9 cellular contexts compared by ENCODE assay signal in the genomic region with DNA sequence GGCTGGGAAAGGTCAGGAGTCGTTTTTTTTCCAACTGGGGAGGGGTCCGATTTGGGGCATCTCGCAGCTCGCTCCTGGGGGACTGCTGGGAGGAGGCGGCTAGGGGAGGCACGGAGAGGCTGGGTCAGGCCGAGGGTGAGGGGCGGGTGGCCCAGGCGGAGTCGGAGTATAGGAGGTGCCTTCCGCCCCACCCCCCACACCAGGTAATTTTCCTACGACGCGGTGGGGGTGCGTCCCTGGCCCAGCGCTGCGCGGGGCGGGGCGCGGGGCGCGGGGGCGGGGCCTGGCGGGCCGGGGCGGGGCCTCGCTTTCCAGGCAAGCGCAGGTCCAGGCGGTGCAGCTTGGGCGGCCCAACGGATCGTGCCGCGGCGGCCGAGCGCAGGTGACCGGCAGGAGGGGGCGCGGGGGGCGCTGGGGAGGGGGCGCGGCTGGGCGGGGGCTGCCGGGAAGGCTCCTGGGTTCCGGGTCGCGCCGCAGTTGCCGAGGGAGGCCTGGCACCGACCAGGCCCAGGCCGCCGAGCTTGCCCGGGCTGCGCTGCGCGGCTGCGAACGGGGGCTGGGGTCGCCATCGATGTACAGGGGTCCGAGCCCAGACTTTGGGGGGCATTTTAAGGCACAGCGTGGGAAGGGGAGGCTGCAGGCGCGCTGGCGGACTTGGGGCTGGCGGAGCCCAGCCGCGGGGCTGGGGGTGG. TPM values are rescaled to one million over a fixed set of nuclear protein-coding genes. Genes with fewer than 3 reads are reported as not detected.
DNase-seq lines count a peak whose midpoint lies in the region; ATAC-seq, FAIRE-seq and TF ChIP-seq lines count a peak whose summit lies in the region.
"Had no signal": no experiment of that assay in that cellular context is flagged by ENCODE, and none has a peak within 500 bp of the region (broad histone marks: within the 10 kb centered on the region; RNA-seq: fewer than 3 reads in every experiment).

A gene with protein sequence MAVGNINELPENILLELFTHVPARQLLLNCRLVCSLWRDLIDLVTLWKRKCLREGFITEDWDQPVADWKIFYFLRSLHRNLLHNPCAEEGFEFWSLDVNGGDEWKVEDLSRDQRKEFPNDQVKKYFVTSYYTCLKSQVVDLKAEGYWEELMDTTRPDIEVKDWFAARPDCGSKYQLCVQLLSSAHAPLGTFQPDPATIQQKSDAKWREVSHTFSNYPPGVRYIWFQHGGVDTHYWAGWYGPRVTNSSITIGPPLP (plus strand): TSS at position 307 of the 692 bp plus-strand sequence. CDS start 959 bp downstream, outside the sequence.

- H3K36me3 ChIP-seq in HEK293 (ENCODE audit: control insufficient read depth in 2 of 2, insufficient read depth in 1 of 2, low read length in 2 of 2): peaks cover 8 to 39% of the 10 kb centered on the region in 2 experiments; a peak in 2 of 3 replicates
- no peaks in the 10 kb centered on the region for H3K36me3 ChIP-seq in Peyer's patch
- H3K36me3 ChIP-seq in pancreas: no peaks in the 10 kb centered on the region

- no peaks in the 10 kb centered on the region for H3K9me3 ChIP-seq in HEK293 (ENCODE audit: control insufficient read depth, insufficient read depth, low read depth, low read length)
- H3K9me3 ChIP-seq in Peyer's patch: no peaks in the 10 kb centered on the region
- no peaks in the 10 kb centered on the region for H3K9me3 ChIP-seq in pancreas

- POLR2A ChIA-PET in HEK293 (lab: Yijun Ruan, JAX): interaction anchor here (0.6 to 1.5 kb wide), 4 partner anchors 9 to 352 kb away, joined by 3 to 13 read pairs (median 4); a partner anchor contains a TSS

- no peak for TF ChIP-seq POLR2A in Peyer's patch (IDR thresholded peaks at IDR 0.05)

- intact Hi-C loops in activated naive CD4-positive, alpha-beta T cell treated with anti-CD3 and anti-CD28 coated beads for 36 hours (cut with micrococcal nuclease): loop anchor here (1.0 to 5.0 kb wide), 5 partner anchors 10 to 253 kb away; a partner anchor contains a TSS
- intact Hi-C loops in head of caudate nucleus (cut with DNase I): loop anchor here (5.0 to 10.0 kb wide), 2 partner anchors 63 to 150 kb away; a partner anchor contains a TSS
- intact Hi-C loops in pancreas (cut with DNase I): loop anchor here in 2 of 3 donors (5.0 to 10.0 kb wide), 2 partner anchors 63 to 70 kb away; no protein-coding TSS in a partner anchor

- ATAC-seq in pancreas: peak; percentile 45 to 74 (median 62)

- H3K4me1 Mint-ChIP-seq in activated naive CD4-positive, alpha-beta T cell treated with anti-CD3 and anti-CD28 coated beads for 36 hours (ENCODE audit: low read depth): peaks cover 24% of the 10 kb centered on the region

- no peak within 1 kb of the TSS for H3K27ac Mint-ChIP-seq in activated naive CD4-positive, alpha-beta T cell treated with anti-CD3 and anti-CD28 coated beads for 36 hours

- 0 to 1% methylated on average over 35 to 70 of the region's 70 CpGs for WGBS in pancreas, 2 donors

- TF ChIP-seq CTCF in HEK293 (tag by site-specific recombination; IDR thresholded peaks at IDR 0.05) (no peak), Peyer's patch (IDR thresholded peaks at IDR 0.05) (no peak), pancreas (IDR thresholded peaks at IDR 0.05) (no peak)

- H3K27ac ChIP-seq in HEK293 (ENCODE audit: extremely low read depth, low read depth, low read length) (no peak within 1 kb of the TSS), Peyer's patch (peak within 1 kb of the TSS; percentile 16 to 69 (median 64)), pancreas (peak within 1 kb of the TSS; percentile 51 to 91 (median 80))

- H3K27me3 Mint-ChIP-seq in activated naive CD4-positive, alpha-beta T cell treated with anti-CD3 and anti-CD28 coated beads for 36 hours (ENCODE audit: low read depth): no peaks in the 10 kb centered on the region

- CTCF ChIA-PET in HEK293 (lab: Yijun Ruan, JAX): interaction anchor here (0.6 to 1.9 kb wide), 4 partner anchors 11 to 317 kb away, joined by 3 to 7 read pairs (median 4); no protein-coding TSS in a partner anchor
- CTCF ChIA-PET in activated naive CD4-positive, alpha-beta T cell treated with anti-CD3 and anti-CD28 coated beads for 36 hours (lab: Charles Lee): interaction anchor here (1.6 to 2.9 kb wide), 3 partner anchors 9 to 65 kb away, joined by 3 to 15 read pairs (median 9); a partner anchor contains a TSS

- peak within 1 kb of the TSS; percentile 65 for H3K4me3 ChIP-seq in HEK293 (ENCODE audit: low read depth, low read length)
- peak within 1 kb of the TSS; percentile 65 to 87 (median 76) for H3K4me3 ChIP-seq in Peyer's patch
- H3K4me3 ChIP-seq in pancreas: peak within 1 kb of the TSS; percentile 43 to 71 (median 56)

- H3K27me3 ChIP-seq in Peyer's patch (peaks cover 0 to 5% of the 10 kb centered on the region in 2 donors), pancreas (no peaks in the 10 kb centered on the region)

- H3K36me3 Mint-ChIP-seq in activated naive CD4-positive, alpha-beta T cell treated with anti-CD3 and anti-CD28 coated beads for 36 hours (ENCODE audit: low read depth): no peaks in the 10 kb centered on the region

- no peaks in the 10 kb centered on the region for H3K4me1 ChIP-seq in HEK293 (ENCODE audit: control insufficient read depth, insufficient read depth, low read length)
- peaks cover 2 to 36% (median 14%) of the 10 kb centered on the region in 4 donors for H3K4me1 ChIP-seq in Peyer's patch
- H3K4me1 ChIP-seq in pancreas: peaks cover 0 to 18% (median 17%) of the 10 kb centered on the region in 3 donors

- DNase-seq in ELR (ENCODE audit: low read depth) (peak; percentile 26), Peyer's patch (peak; percentile 71 to 89 (median 81)), head of caudate nucleus (peak in 41 of 42 donors; percentile 36 to 85 (median 70)), pancreas (peak; percentile 79 to 90 (median 84)), ureter (ENCODE audit: low spot score) (no peak), SHP77 treated with DMSO at 0.1 percent for 48 hours (lab: John Stamatoyannopoulos, UW) (no peak)
- peak; percentile 64 for DNase-seq in activated naive CD4-positive, alpha-beta T cell treated with anti-CD3 and anti-CD28 coated beads for 36 hours

- no peaks in the 10 kb centered on the region for H3K9me3 Mint-ChIP-seq in activated naive CD4-positive, alpha-beta T cell treated with anti-CD3 and anti-CD28 coated beads for 36 hours

- peak within 1 kb of the TSS; percentile 75 for H3K4me3 Mint-ChIP-seq in activated naive CD4-positive, alpha-beta T cell treated with anti-CD3 and anti-CD28 coated beads for 36 hours

- no peak for FAIRE-seq in pancreas (lab: Jason Lieb, UNC)
- FAIRE-seq: endometrium had no signal

TF ChIP-seq in HEK293, 187 proteins besides CTCF, POLR2A, EP300 and RAD21 (continues in another document):
- TF ChIP-seq KLF8 (tag by site-specific recombination; IDR thresholded peaks at IDR 0.05): peak; percentile 59
- TF ChIP-seq, protein P1, sequence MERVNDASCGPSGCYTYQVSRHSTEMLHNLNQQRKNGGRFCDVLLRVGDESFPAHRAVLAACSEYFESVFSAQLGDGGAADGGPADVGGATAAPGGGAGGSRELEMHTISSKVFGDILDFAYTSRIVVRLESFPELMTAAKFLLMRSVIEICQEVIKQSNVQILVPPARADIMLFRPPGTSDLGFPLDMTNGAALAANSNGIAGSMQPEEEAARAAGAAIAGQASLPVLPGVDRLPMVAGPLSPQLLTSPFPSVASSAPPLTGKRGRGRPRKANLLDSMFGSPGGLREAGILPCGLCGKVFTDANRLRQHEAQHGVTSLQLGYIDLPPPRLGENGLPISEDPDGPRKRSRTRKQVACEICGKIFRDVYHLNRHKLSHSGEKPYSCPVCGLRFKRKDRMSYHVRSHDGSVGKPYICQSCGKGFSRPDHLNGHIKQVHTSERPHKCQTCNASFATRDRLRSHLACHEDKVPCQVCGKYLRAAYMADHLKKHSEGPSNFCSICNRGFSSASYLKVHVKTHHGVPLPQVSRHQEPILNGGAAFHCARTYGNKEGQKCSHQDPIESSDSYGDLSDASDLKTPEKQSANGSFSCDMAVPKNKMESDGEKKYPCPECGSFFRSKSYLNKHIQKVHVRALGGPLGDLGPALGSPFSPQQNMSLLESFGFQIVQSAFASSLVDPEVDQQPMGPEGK (tag by site-specific recombination; IDR thresholded peaks at IDR 0.05): peak; percentile 63
- TF ChIP-seq, protein P2, sequence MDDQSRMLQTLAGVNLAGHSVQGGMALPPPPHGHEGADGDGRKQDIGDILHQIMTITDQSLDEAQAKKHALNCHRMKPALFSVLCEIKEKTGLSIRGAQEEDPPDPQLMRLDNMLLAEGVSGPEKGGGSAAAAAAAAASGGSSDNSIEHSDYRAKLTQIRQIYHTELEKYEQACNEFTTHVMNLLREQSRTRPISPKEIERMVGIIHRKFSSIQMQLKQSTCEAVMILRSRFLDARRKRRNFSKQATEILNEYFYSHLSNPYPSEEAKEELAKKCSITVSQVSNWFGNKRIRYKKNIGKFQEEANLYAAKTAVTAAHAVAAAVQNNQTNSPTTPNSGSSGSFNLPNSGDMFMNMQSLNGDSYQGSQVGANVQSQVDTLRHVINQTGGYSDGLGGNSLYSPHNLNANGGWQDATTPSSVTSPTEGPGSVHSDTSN (CRISPR knock-in tag; IDR thresholded peaks at IDR 0.05): no peak
- TF ChIP-seq GLIS2 (tag by site-specific recombination; IDR thresholded peaks at IDR 0.05): peak; percentile 44; the same call in 1 of the 2 replicates
- TF ChIP-seq, protein P3, sequence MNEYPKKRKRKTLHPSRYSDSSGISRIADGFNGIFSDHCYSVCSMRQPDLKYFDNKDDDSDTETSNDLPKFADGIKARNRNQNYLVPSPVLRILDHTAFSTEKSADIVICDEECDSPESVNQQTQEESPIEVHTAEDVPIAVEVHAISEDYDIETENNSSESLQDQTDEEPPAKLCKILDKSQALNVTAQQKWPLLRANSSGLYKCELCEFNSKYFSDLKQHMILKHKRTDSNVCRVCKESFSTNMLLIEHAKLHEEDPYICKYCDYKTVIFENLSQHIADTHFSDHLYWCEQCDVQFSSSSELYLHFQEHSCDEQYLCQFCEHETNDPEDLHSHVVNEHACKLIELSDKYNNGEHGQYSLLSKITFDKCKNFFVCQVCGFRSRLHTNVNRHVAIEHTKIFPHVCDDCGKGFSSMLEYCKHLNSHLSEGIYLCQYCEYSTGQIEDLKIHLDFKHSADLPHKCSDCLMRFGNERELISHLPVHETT (tag by site-specific recombination; IDR thresholded peaks at IDR 0.05): no peak

RNA-seq across cellular contexts. Expression of the gene that starts here (rescaled TPM):
- total RNA-seq in Peyer's patch (10 to 100 TPM; 11.2 to 43.7 (median 15.0) TPM), pancreas (10 to 100 TPM; 12.1 to 19.0 (median 14.8) TPM), ureter (19.3 TPM)
- total RNA-seq in activated naive CD4-positive, alpha-beta T cell treated with anti-CD3 and anti-CD28 coated beads for 36 hours: 10 to 100 TPM; 21.6 to 23.6 TPM
- polyA plus RNA-seq in pancreas: 10 to 100 TPM; 36.9 to 54.6 TPM

Comparison
In these comparisons a context has a peak if more than half of its experiments do, and no peak if none do; other contexts are left out.
1. DNase-seq: peak in ELR (single experiment), Peyer's patch (3 of 3), activated naive CD4-positive, alpha-beta T cell treated with anti-CD3 and anti-CD28 coated beads for 36 hours (single experiment), head of caudate nucleus (41 of 42) and pancreas (6 of 6); none in ureter (single experiment) and SHP77 treated with DMSO at 0.1 percent for 48 hours (single experiment).
2. Peak in every context shown above with its lines, with median percentiles within 50 percentile points of each other: H3K4me3 ChIP-seq.